ENCODE assay signal across 23 cellular contexts in the genomic region with DNA sequence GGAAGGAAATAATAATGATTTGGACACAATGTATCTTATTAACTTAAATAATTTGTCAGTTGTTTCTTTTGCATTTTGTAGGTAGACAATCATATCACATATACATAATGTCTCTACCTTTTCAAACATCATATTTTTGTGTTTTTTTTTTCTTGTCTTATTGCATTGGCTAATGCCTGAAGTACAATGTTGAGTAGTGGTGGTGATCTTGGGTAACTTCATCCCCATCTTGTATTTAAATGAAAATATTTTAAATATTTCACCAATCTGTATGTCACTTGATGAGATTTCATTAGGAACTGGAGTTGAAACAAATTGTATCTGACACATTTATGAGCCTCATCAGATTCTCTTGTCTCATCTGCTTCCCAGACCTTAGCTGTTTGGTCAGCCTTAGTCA.
DNase-seq lines count a peak whose midpoint lies in the region; ATAC-seq, FAIRE-seq and TF ChIP-seq lines count a peak whose summit lies in the region.
"Had no signal": no experiment of that assay in that cellular context is flagged by ENCODE, and none has a peak within 500 bp of the region (broad histone marks: within the 10 kb centered on the region; RNA-seq: fewer than 3 reads in every experiment).

No MANE protein-coding gene starts in this region.

- H3K27ac ChIP-seq in HEK293 (ENCODE audit: extremely low read depth, low read depth, low read length) (no peak overlapping the region), K562 (ENCODE audit: extremely low read depth, low read depth, low read length) (no peak overlapping the region)
- no peak overlapping the region for H3K27ac ChIP-seq in effector memory CD4-positive, alpha-beta T cell (ENCODE audit: insufficient read depth, low read length, poor library complexity, severe bottlenecking)
- H3K27ac ChIP-seq: BLaER1 had no signal

- no peak overlapping the region for H3K9ac ChIP-seq in K562 (ENCODE audit: insufficient read depth in 1 of 2, low read depth in 2 of 2, low read length in 2 of 2)
- H3K9ac ChIP-seq: BLaER1 had no signal

- no peak overlapping the region for H3K4me2 ChIP-seq in K562 (ENCODE audit: insufficient read depth, low read length)
- H3K4me2 ChIP-seq: BLaER1 had no signal

- ATAC-seq in K562: no peak
- ATAC-seq in GM21381 (IDR thresholded peaks at IDR 0.05; ENCODE audit: unreplicated experiment): no peak

- H3K9me3 ChIP-seq in HEK293 (ENCODE audit: control insufficient read depth, insufficient read depth, low read depth, low read length) (no peaks in the 10 kb centered on the region), K562 (replicated peaks; ENCODE audit: control insufficient read depth, insufficient read depth, low read depth, low read length) (peaks cover 5% of the 10 kb centered on the region)
- H3K9me3 ChIP-seq in effector memory CD4-positive, alpha-beta T cell (ENCODE audit: control insufficient read depth, low read length): no peaks in the 10 kb centered on the region
- H3K9me3 ChIP-seq: BE2C had no signal

- H3K4me3 ChIP-seq in HEK293 (ENCODE audit: low read depth, low read length) (no peak overlapping the region), K562 (no peak overlapping the region)
- H3K4me3 ChIP-seq in effector memory CD4-positive, alpha-beta T cell (ENCODE audit: insufficient read depth, low read depth, low read length, poor library complexity, severe bottlenecking): no peak overlapping the region
- H3K4me3 ChIP-seq: BLaER1 had no signal

- peaks cover 0 to 5% of the 10 kb centered on the region in 2 experiments; a peak in 1 of 5 replicates for H3K27me3 ChIP-seq in K562 (ENCODE audit: control insufficient read depth in 2 of 2, insufficient read depth in 2 of 2, low read length in 2 of 2)
- no peaks in the 10 kb centered on the region for H3K27me3 ChIP-seq in effector memory CD4-positive, alpha-beta T cell (replicated peaks; ENCODE audit: control insufficient read depth, insufficient read depth, low read length, poor library complexity, severe bottlenecking)
- H3K27me3 ChIP-seq: BLaER1 had no signal

- no peak overlapping the region for H2AFZ ChIP-seq in K562 (ENCODE audit: low read depth, low read length)

- POLR2A ChIA-PET in HEK293 (lab: Yijun Ruan, JAX): no interaction called here
- POLR2A ChIA-PET in K562 (lab: Yijun Ruan, JAX): interaction anchor here (1.3 kb wide), 1 partner anchor 10 kb away, joined by 5 read pairs; no protein-coding TSS in a partner anchor

- CTCF ChIA-PET in HEK293 (lab: Yijun Ruan, JAX) (interaction anchor here (1.5 kb wide), 1 partner anchor 119 kb away, joined by 4 read pairs; no protein-coding TSS in a partner anchor), K562 (lab: Yijun Ruan, JAX; ENCODE audit: low intra/inter-chr PET ratio) (no interaction called here)

- TF ChIP-seq CTCF in HEK293 (tag by site-specific recombination; IDR thresholded peaks at IDR 0.05): no peak
- TF ChIP-seq CTCF in K562 (IDR thresholded peaks at IDR 0.05 in 2 of 3, conservative IDR thresholded peaks at IDR 0.05 in 1 of 3; ENCODE audit: insufficient read depth in 2 of 3, low read depth in 1 of 3, low read length in 3 of 3): no peak

- in situ Hi-C loops in K562 (cut with MboI): no loop called here

- intact Hi-C loops in K562 (cut with micrococcal nuclease): loop anchor here (10.0 kb wide), 1 partner anchor 117 kb away; no protein-coding TSS in a partner anchor

- no peak for TF ChIP-seq RAD21 in K562 (CRISPR knock-in tag; conservative IDR thresholded peaks at IDR 0.05 in 1 of 2, IDR thresholded peaks at IDR 0.05 in 1 of 2)

- no peaks in the 10 kb centered on the region for H3K79me2 ChIP-seq in K562 (ENCODE audit: control insufficient read depth, insufficient read depth, low read length)

- H3K4me1 ChIP-seq in HEK293 (ENCODE audit: control insufficient read depth, insufficient read depth, low read length) (no peaks in the 10 kb centered on the region), K562 (replicated peaks in 1 of 2; ENCODE audit: control insufficient read depth in 2 of 2, insufficient read depth in 2 of 2, low read length in 2 of 2) (peaks cover 4 to 33% of the 10 kb centered on the region in 2 experiments; a peak in 4 of 5 replicates)
- no peaks in the 10 kb centered on the region for H3K4me1 ChIP-seq in effector memory CD4-positive, alpha-beta T cell (ENCODE audit: control insufficient read depth, insufficient read depth, low read length, poor library complexity, severe bottlenecking)
- H3K4me1 ChIP-seq: BE2C had no signal

- H4K20me1 ChIP-seq in K562 (replicated peaks; ENCODE audit: control insufficient read depth, insufficient read depth, low read length): no peaks in the 10 kb centered on the region; the same call in 1 of the 2 replicates
- H4K20me1 ChIP-seq: BLaER1 had no signal

- H3K9me1 ChIP-seq in K562 (ENCODE audit: control insufficient read depth, insufficient read depth, low read length): no peaks in the 10 kb centered on the region

- FAIRE-seq in K562 (lab: Jason Lieb, UNC): no peak
- FAIRE-seq: A204.1, G401.6, GM12891, GM19239 had no signal

- no peak for DNase-seq in K562 (ENCODE audit: extremely low read depth in 1 of 4, low spot score in 3 of 4)
- no peak for DNase-seq in effector memory CD4-positive, alpha-beta T cell
- DNase-seq in NCI-H69 (lab: John Stamatoyannopoulos, UW): no peak
- DNase-seq: 8988T; ACHN; BE2C; C1 segment of cervical spinal cord; CD4-positive, alpha-beta memory T cell; CD4-positive, CD25-positive, alpha-beta regulatory T cell; CD8-positive, alpha-beta memory T cell; COR-L47; DMS 273 treated with DMSO at 0.1 percent for 48 hours; DMS153; DMS79; DND-41; GF-D8 had no signal

- no TSS peak for BruUV-seq in K562 (replicated peaks; lab: Mats Ljungman, UMichigan)

- no peak for TF ChIP-seq EP300 in K562 (IDR thresholded peaks at IDR 0.05; ENCODE audit: low read length)

- no peak for TF ChIP-seq POLR2A in K562 (conservative IDR thresholded peaks at IDR 0.05)

- H3K36me3 ChIP-seq in HEK293 (ENCODE audit: control insufficient read depth in 2 of 2, insufficient read depth in 1 of 2, low read length in 2 of 2): no peaks in the 10 kb centered on the region
- H3K36me3 ChIP-seq in K562 (ENCODE audit: control insufficient read depth, insufficient read depth, low read length): no peaks in the 10 kb centered on the region
- no peaks in the 10 kb centered on the region for H3K36me3 ChIP-seq in effector memory CD4-positive, alpha-beta T cell (ENCODE audit: control insufficient read depth, insufficient read depth, low read length)
- H3K36me3 ChIP-seq: BE2C, BLaER1 had no signal

TF ChIP-seq in HEK293, 187 proteins besides CTCF, POLR2A, EP300 and RAD21:
- TF ChIP-seq ZNF23 (tag by site-specific recombination; IDR thresholded peaks at IDR 0.05; ENCODE audit: borderline replicate concordance) (no peak), ZNF311 (tag by site-specific recombination; IDR thresholded peaks at IDR 0.05; ENCODE audit: borderline replicate concordance) (no peak), SETDB1 (IDR thresholded peaks at IDR 0.05; ENCODE audit: insufficient read length, low read length) (peak; percentile 90), SALL2 (tag by site-specific recombination; IDR thresholded peaks at IDR 0.05; ENCODE audit: borderline replicate concordance) (no peak), ZXDB (tag by site-specific recombination; IDR thresholded peaks at IDR 0.05) (no peak), ZNF776 (tag by site-specific recombination; IDR thresholded peaks at IDR 0.05; ENCODE audit: borderline replicate concordance) (no peak), ZNF354C (tag by site-specific recombination; IDR thresholded peaks at IDR 0.05; ENCODE audit: borderline replicate concordance, low read depth) (no peak)

TF ChIP-seq in K562, 482 proteins besides CTCF, POLR2A, EP300 and RAD21:
- no peak for TF ChIP-seq TAF9B (IDR thresholded peaks at IDR 0.05; ENCODE audit: partially characterized antibody)
- no peak for TF ChIP-seq FOXJ2 (tag; IDR thresholded peaks at IDR 0.05)
- TF ChIP-seq RBM25 (IDR thresholded peaks at IDR 0.05; ENCODE audit: low read depth, low read length, severe bottlenecking): peak; percentile 56
- TF ChIP-seq ILK (tag; IDR thresholded peaks at IDR 0.05; ENCODE audit: borderline replicate concordance, low read depth): no peak
- 0 out of 2 replicates have a peak, but pooled peaks have one; percentile 40 for TF ChIP-seq TRIM28 (IDR thresholded peaks at IDR 0.05)
- 0 out of 3 replicates have a peak, but pooled peaks of 1 of the 2 experiments have one; percentile 41 for TF ChIP-seq CBX3 (IDR thresholded peaks at IDR 0.05; ENCODE audit: borderline replicate concordance in 1 of 2, low read length in 2 of 2)
